19 cellular contexts compared by ENCODE assay signal in the genomic region with DNA sequence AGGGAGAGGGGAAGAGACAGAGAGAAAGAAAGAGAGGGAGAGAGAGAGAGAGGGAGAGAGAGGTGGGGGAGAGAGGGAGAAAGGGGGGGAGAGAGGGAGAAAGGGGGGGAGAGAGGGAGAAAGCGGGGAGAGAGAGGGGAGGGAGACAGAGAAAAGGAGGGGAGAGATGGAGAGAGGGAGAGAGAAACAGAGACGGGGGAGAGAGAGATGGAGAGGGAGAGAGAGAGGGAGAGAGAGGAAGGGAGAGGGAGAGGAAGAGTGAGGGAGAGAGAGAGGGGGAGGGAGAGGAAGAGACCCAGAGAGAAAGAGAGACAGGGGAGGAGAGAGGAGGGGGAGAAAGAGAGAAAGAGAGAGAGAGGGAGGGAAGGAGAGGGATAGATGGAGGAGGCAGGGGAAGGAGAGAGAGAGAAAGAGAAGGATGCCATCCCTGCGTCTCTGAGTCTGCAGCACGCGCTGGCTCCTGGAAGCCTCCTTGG.
"Had no signal": no experiment of that assay in that cellular context is flagged by ENCODE, and none has a peak within 500 bp of the region (broad histone marks: within the 10 kb centered on the region; RNA-seq: fewer than 3 reads in every experiment).

No MANE protein-coding gene starts in this region.

- DNase-seq: Kasumi-1, MM.1S, NCI-H1092 treated with DMSO at 0.1 percent for 48 hours, NCI-H1436, NCI-H187, NCI-H2029, NCI-H2081 treated with DMSO at 0.1 percent for 48 hours, NCI-H2171, NCI-H226, NCI-H446, NCI-H510A, NCI-H524 treated with DMSO at 0.1 percent for 48 hours, NCI-H774, SHP77 treated with DMSO at 0.1 percent for 48 hours, SJCRH30 had no signal

- H3K27me3 ChIP-seq: SJCRH30 had no signal

- H3K4me1 ChIP-seq: SJCRH30 had no signal

- H3K9ac ChIP-seq: KMS-11 had no signal

- H3K4me3 ChIP-seq: K562, SJCRH30 had no signal

- H3K9me3 ChIP-seq: SJCRH30 had no signal

- ATAC-seq: Right ventricle myocardium inferior had no signal

- H3K27ac ChIP-seq: KMS-11, RWPE1, SJCRH30 had no signal

- H3K36me3 ChIP-seq: SJCRH30 had no signal

- H3K4me2 ChIP-seq: KMS-11 had no signal
